Comparison of ENCODE assay signal across 8 cellular contexts in the genomic region with DNA sequence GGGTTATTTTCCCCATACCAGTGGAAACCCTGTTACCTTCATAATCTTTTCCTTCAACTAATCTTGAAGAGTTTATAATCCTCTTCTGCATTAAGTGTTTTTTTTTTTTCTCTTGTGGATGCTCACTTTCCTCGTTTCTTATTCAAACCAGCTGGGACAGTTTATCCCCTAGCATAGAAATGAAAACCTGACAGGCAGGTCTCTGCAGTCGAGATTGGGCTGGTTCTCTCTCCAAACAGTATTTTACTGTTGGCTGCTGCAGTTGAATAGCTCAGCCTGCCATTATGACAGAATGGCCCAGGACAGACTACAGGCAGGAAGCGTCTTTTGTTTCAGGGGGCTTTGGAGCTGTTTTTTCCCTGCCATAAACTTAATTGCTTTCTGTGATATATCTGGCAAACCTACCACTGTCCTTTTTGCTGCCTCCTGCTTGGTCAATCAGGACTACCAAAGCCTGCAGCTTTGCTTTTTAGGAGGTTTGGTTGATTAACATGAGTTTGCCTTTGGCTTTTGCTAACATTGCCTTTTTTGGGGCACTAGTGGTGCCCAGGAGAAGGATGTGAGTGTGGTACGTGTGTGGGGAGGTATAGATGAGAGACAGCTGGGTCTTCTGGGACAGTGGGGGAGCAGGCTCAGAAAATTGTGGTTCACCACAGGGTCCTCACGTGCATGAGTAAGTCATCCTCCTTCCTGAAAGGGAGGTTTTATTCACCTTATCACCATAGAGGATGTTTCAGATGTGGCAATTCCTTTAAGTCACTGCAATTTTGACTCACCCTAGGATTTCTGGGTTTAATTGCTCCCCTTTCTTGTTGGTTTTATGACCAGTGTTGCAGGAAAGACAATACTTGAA.
DNase-seq lines count a peak whose midpoint lies in the region; ATAC-seq and TF ChIP-seq lines count a peak whose summit lies in the region.

No MANE protein-coding gene starts in this region.

- H3K27ac ChIP-seq in HCT116 (ENCODE audit: low read depth, low read length) (no peak overlapping the region), foreskin keratinocyte (no peak overlapping the region)

- no peaks in the 10 kb centered on the region for H3K79me2 ChIP-seq in HCT116 (ENCODE audit: insufficient read depth, low read length)

- peaks cover 12% of the 10 kb centered on the region for H3K36me3 Mint-ChIP-seq in Caco-2 (ENCODE audit: insufficient read depth, unreplicated experiment)

- H3K4me3 Mint-ChIP-seq in Caco-2 (ENCODE audit: unreplicated experiment), result no peak overlapping the region

- POLR2A ChIA-PET in Caco-2 (lab: Charles Lee) (interaction anchor here (0.7 kb wide), 1 partner anchor 420 kb away, joined by 9 read pairs; no protein-coding TSS in a partner anchor), HCT116 (lab: Charles Lee) (no interaction called here)

- no peak for TF ChIP-seq CTCF in Caco-2 (IDR thresholded peaks at IDR 0.05; ENCODE audit: insufficient read depth in 1 of 2, low read depth in 1 of 2, low read length in 1 of 2, severe bottlenecking in 1 of 2, unreplicated experiment in 1 of 2)
- no peak for TF ChIP-seq CTCF in HCT116 (IDR thresholded peaks at IDR 0.05 in 2 of 3, conservative IDR thresholded peaks at IDR 0.05 in 1 of 3; ENCODE audit: borderline replicate concordance in 1 of 3, insufficient read depth in 1 of 3, low read depth in 2 of 3, low read length in 2 of 3)
- TF ChIP-seq CTCF in foreskin keratinocyte (conservative IDR thresholded peaks at IDR 0.05), result no peak

- H3K27me3 ChIP-seq in Caco-2 (replicated peaks; ENCODE audit: control insufficient read depth, insufficient read depth, low read length), result no peaks in the 10 kb centered on the region
- no peaks in the 10 kb centered on the region; the same call in 1 of the 2 replicates for H3K27me3 ChIP-seq in HCT116 (ENCODE audit: insufficient read depth, low read length)
- no peaks in the 10 kb centered on the region for H3K27me3 ChIP-seq in foreskin keratinocyte

- no peaks in the 10 kb centered on the region for H4K20me1 ChIP-seq in HCT116 (ENCODE audit: insufficient read depth)

- H3K36me3 ChIP-seq in Caco-2 (ENCODE audit: control insufficient read depth, insufficient read depth, low read length) (peaks cover 1% of the 10 kb centered on the region; the same call in 1 of the 2 replicates), HCT116 (ENCODE audit: control insufficient read depth in 1 of 2, insufficient read depth in 2 of 2, low read length in 2 of 2) (no peaks in the 10 kb centered on the region)

- peaks cover 45% of the 10 kb centered on the region for H3K4me1 ChIP-seq in Caco-2
- peaks cover 32 to 46% of the 10 kb centered on the region in 2 experiments for H3K4me1 ChIP-seq in HCT116 (ENCODE audit: control insufficient read depth in 1 of 2, insufficient read depth in 2 of 2, low read length in 2 of 2)
- H3K4me1 ChIP-seq in foreskin keratinocyte, result peaks cover 25% of the 10 kb centered on the region

- BruUV-seq in Caco-2 (replicated peaks; lab: Mats Ljungman, UMichigan) (no TSS peak), HCT116 (replicated peaks; lab: Mats Ljungman, UMichigan) (no TSS peak)

- intact Hi-C loops in Caco-2 (cut with micrococcal nuclease; ENCODE audit: unreplicated experiment) (loop anchor here (5.0 kb wide), 2 partner anchors 55 to 145 kb away; no protein-coding TSS in a partner anchor), HCT116 (cut with micrococcal nuclease) (no loop called here)

- H3K4me1 Mint-ChIP-seq in Caco-2 (ENCODE audit: low read depth, unreplicated experiment), result peaks cover 33% of the 10 kb centered on the region

- peaks cover 10% of the 10 kb centered on the region for H3K9me3 Mint-ChIP-seq in Caco-2 (ENCODE audit: unreplicated experiment)

- no peaks in the 10 kb centered on the region; the same call in 1 of the 2 replicates for H3K9me2 ChIP-seq in HCT116 (ENCODE audit: insufficient read depth)

- no peak for TF ChIP-seq RAD21 in HCT116 (IDR thresholded peaks at IDR 0.05; ENCODE audit: low read depth)

- H3K27me3 Mint-ChIP-seq in Caco-2 (ENCODE audit: insufficient read depth, unreplicated experiment), result no peaks in the 10 kb centered on the region

- H3K9me3 ChIP-seq in Caco-2, result peaks cover 10% of the 10 kb centered on the region
- H3K9me3 ChIP-seq in HCT116 (ENCODE audit: control insufficient read depth in 1 of 2, insufficient read depth in 1 of 2, low read depth in 1 of 2, low read length in 2 of 2), result no peaks in the 10 kb centered on the region; a peak in 1 of 4 replicates

- CTCF ChIA-PET in Caco-2 (lab: Charles Lee), result no interaction called here
- CTCF ChIA-PET in HCT116 (lab: Charles Lee), result no interaction called here

- peak; percentile 60 for ATAC-seq in HCT116
- peak; percentile 64 for ATAC-seq in foreskin keratinocyte
- ATAC-seq in HG03135 (IDR thresholded peaks at IDR 0.05; ENCODE audit: unreplicated experiment), result no peak

- H3K9ac ChIP-seq in HCT116 (ENCODE audit: low read length), result no peak overlapping the region

- TF ChIP-seq POLR2A in HCT116 (IDR thresholded peaks at IDR 0.05; ENCODE audit: borderline replicate concordance, extremely low read depth, insufficient read depth, insufficient read length), result no peak

- RAD21 ChIA-PET in HCT116 (lab: Charles Lee; ENCODE audit: low non-redundant PET in 1 of 2, low total read pairs in 2 of 2, uncharacterized antibody in 2 of 2, unreplicated experiment in 2 of 2), result no interaction called here

- H3K27ac Mint-ChIP-seq in Caco-2 (ENCODE audit: unreplicated experiment), result peak overlapping the region; percentile 25

- H3K4me3 ChIP-seq in Caco-2 (ENCODE audit: low read depth, low read length) (no peak overlapping the region), HCT116 (replicated peaks in 1 of 2; ENCODE audit: low read depth in 1 of 2, low read length in 2 of 2) (no peak overlapping the region)

- H3K4me2 ChIP-seq in HCT116 (ENCODE audit: low read length), result peak overlapping the region; percentile 9; the same call in 1 of the 2 replicates

- DNase-seq in Caco-2 (no peak), HCT116 (ENCODE audit: low read depth, low spot score) (peak; percentile 10), SIG-M5 (lab: John Stamatoyannopoulos, UW) (peak; percentile 65), foreskin keratinocyte (peak in 1 of 2 donors; percentile 47), NCI-H1417 (lab: John Stamatoyannopoulos, UW) (no peak), NCI-H2196 (lab: John Stamatoyannopoulos, UW; ENCODE audit: unreplicated experiment) (no peak), HPDE6-E6E7 (ENCODE audit: extremely low spot score) (no peak)

- H2AFZ ChIP-seq in HCT116 (ENCODE audit: low read depth, low read length, poor library complexity, severe bottlenecking), result no peak overlapping the region

TF ChIP-seq in HCT116, 20 proteins besides CTCF, POLR2A, EP300 and RAD21 (continues in another document):
- TF ChIP-seq FOSL1 (IDR thresholded peaks at IDR 0.05; ENCODE audit: low read depth), result peak; percentile 40
- no peak for TF ChIP-seq YY1 (IDR thresholded peaks at IDR 0.05; ENCODE audit: extremely low read depth, insufficient replicate concordance, low read depth, low read length)
- no peak for TF ChIP-seq ELF1 (IDR thresholded peaks at IDR 0.05; ENCODE audit: borderline replicate concordance, low read depth)
- TF ChIP-seq, protein P1, sequence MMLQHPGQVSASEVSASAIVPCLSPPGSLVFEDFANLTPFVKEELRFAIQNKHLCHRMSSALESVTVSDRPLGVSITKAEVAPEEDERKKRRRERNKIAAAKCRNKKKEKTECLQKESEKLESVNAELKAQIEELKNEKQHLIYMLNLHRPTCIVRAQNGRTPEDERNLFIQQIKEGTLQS (IDR thresholded peaks at IDR 0.05), result no peak
- TF ChIP-seq EZH2 (IDR thresholded peaks at IDR 0.05), result no peak
- TF ChIP-seq, protein P2, sequence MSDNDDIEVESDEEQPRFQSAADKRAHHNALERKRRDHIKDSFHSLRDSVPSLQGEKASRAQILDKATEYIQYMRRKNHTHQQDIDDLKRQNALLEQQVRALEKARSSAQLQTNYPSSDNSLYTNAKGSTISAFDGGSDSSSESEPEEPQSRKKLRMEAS (IDR thresholded peaks at IDR 0.05), result no peak
- peak; percentile 59 for TF ChIP-seq SRF (IDR thresholded peaks at IDR 0.05; ENCODE audit: low read depth)
- peak; percentile 37; the same call in 1 of the 2 replicates for TF ChIP-seq JUND (IDR thresholded peaks at IDR 0.05)
- no peak for TF ChIP-seq POLR2AphosphoS5 (IDR thresholded peaks at IDR 0.05; ENCODE audit: low read depth, low read length)
- no peak for TF ChIP-seq ZFX (IDR thresholded peaks at IDR 0.05)
- TF ChIP-seq, protein P3, sequence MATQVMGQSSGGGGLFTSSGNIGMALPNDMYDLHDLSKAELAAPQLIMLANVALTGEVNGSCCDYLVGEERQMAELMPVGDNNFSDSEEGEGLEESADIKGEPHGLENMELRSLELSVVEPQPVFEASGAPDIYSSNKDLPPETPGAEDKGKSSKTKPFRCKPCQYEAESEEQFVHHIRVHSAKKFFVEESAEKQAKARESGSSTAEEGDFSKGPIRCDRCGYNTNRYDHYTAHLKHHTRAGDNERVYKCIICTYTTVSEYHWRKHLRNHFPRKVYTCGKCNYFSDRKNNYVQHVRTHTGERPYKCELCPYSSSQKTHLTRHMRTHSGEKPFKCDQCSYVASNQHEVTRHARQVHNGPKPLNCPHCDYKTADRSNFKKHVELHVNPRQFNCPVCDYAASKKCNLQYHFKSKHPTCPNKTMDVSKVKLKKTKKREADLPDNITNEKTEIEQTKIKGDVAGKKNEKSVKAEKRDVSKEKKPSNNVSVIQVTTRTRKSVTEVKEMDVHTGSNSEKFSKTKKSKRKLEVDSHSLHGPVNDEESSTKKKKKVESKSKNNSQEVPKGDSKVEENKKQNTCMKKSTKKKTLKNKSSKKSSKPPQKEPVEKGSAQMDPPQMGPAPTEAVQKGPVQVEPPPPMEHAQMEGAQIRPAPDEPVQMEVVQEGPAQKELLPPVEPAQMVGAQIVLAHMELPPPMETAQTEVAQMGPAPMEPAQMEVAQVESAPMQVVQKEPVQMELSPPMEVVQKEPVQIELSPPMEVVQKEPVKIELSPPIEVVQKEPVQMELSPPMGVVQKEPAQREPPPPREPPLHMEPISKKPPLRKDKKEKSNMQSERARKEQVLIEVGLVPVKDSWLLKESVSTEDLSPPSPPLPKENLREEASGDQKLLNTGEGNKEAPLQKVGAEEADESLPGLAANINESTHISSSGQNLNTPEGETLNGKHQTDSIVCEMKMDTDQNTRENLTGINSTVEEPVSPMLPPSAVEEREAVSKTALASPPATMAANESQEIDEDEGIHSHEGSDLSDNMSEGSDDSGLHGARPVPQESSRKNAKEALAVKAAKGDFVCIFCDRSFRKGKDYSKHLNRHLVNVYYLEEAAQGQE (IDR thresholded peaks at IDR 0.05; ENCODE audit: low read depth), result no peak
- TF ChIP-seq CEBPB (IDR thresholded peaks at IDR 0.05; ENCODE audit: low read depth), result peak; percentile 55; the same call in 1 of the 2 replicates
- no peak for TF ChIP-seq EZH2phosphoT487 (IDR thresholded peaks at IDR 0.05; ENCODE audit: borderline replicate concordance)
- TF ChIP-seq ZNF274 (IDR thresholded peaks at IDR 0.05; ENCODE audit: low read depth, low read length), result no peak
- no peak for TF ChIP-seq CBX3 (IDR thresholded peaks at IDR 0.05; ENCODE audit: low read depth)

Comparison
In these comparisons a context has a peak if more than half of its experiments do, and no peak if none do; other contexts are left out.
1. DNase-seq: peak in HCT116 (single experiment) and SIG-M5 (single experiment); none in Caco-2 (0 of 2), NCI-H1417 (0 of 3), NCI-H2196 (single experiment) and HPDE6-E6E7 (single experiment).